In genomic region chr1:68805097-68805641, GRCh38 we compare ENCODE assay signal across 3 cellular contexts.
"Had no signal": no experiment of that assay in that cellular context is flagged by ENCODE, and none has a peak within 500 bp of the region (broad histone marks: within the 10 kb centered on the region; RNA-seq: fewer than 3 reads in every experiment).

No MANE protein-coding gene starts in this region.

- DNase-seq: GDM1, GF-D8 had no signal

- ATAC-seq: GM12878 had no signal

- H3K4me3 ChIP-seq: GM12878 had no signal
